In the genomic region with DNA sequence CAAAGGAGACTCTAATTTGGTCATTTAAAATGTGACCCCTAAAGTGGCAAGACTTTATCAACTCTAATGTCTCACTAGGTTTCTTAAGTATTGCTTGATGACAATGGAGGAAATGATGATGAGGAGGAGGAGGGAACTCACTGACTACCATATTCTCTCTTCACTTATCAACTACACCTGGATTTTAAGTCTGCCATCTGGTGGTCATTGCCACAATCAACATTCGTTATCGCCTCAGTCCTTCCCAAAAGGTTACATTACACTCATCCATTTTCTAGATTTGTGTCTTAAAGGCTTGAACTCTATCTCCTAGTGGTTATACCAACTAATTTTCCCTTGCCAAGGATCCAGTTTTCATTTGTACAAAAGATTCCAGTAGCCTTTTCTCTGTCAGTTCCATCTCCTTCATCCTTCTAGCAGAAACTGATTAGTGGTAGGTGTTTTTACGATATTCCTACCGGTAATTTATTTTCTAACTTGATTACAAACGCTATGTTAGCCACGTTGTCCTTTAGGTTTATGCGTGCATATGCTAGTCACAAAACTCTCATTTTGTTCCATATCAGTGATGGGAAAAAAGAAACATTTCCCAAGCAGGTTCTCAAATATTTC, we compare ENCODE assay signal across 8 cellular contexts.
DNase-seq lines count a peak whose midpoint lies in the region; ATAC-seq and TF ChIP-seq lines count a peak whose summit lies in the region.

No MANE protein-coding gene starts in this region.

- intact Hi-C loops in PC-9 (cut with micrococcal nuclease; ENCODE audit: unreplicated experiment), result no loop called here
- intact Hi-C loops in transverse colon (cut with DNase I; ENCODE audit: low total_unique reads), result no loop called here

- WGBS in transverse colon (ENCODE audit: low coverage in 1 of 2), 2 donors, result 58 to 62% methylated on average over 7 of the region's 7 CpGs

- H3K36me3 ChIP-seq in PC-9 (ENCODE audit: low read depth) (no peaks in the 10 kb centered on the region), transverse colon (no peaks in the 10 kb centered on the region)

- TF ChIP-seq POLR2A in transverse colon (IDR thresholded peaks at IDR 0.05), result no peak

- H4K20me1 ChIP-seq in PC-9 (ENCODE audit: insufficient read depth), result no peaks in the 10 kb centered on the region

- in situ Hi-C loops in transverse colon (cut with MboI; ENCODE audit: low pct_ligation_motif_present in 1 of 4, low pct_unique_long_range_greater_than_20kb in 1 of 4, low sequenced_read_pairs in 3 of 4), result loop anchor here in 1 of 4 donors (25.0 kb wide), 1 partner anchor 233 kb away; no protein-coding TSS in a partner anchor

- TF ChIP-seq EP300 in transverse colon (IDR thresholded peaks at IDR 0.05; ENCODE audit: low read depth), result no peak

- H3K27me3 ChIP-seq in PC-9 (ENCODE audit: insufficient read depth, low read depth) (no peaks in the 10 kb centered on the region), transverse colon (no peaks in the 10 kb centered on the region)

- no peaks in the 10 kb centered on the region for H3K9me2 ChIP-seq in PC-9 (ENCODE audit: insufficient read depth)

- BruUV-seq in PC-9 (replicated peaks; lab: Mats Ljungman, UMichigan), result no TSS peak

- POLR2A ChIA-PET in PC-9 (lab: Charles Lee; ENCODE audit: unreplicated experiment), result no interaction called here

- H3K4me1 ChIP-seq in PC-9 (replicated peaks; ENCODE audit: insufficient read depth) (no peaks in the 10 kb centered on the region), transverse colon (no peaks in the 10 kb centered on the region)

- no peak overlapping the region for H2AFZ ChIP-seq in PC-9

- no peak overlapping the region for H3K4me2 ChIP-seq in PC-9

- H3F3A ChIP-seq in PC-9 (ENCODE audit: insufficient read depth, low read depth), result no peaks in the 10 kb centered on the region

- H3K79me2 ChIP-seq in PC-9 (ENCODE audit: low read depth), result no peaks in the 10 kb centered on the region

- TF ChIP-seq CTCF in PC-9 (conservative IDR thresholded peaks at IDR 0.05), result peak; percentile 64
- peak; percentile 56 for TF ChIP-seq CTCF in foreskin fibroblast (IDR thresholded peaks at IDR 0.05; ENCODE audit: low read depth, low read length)
- TF ChIP-seq CTCF in transverse colon (IDR thresholded peaks at IDR 0.05), result peak; percentile 22 to 46 (median 29)

- CTCF ChIA-PET in PC-9 (lab: Charles Lee), result no interaction called here

- H3K9me3 ChIP-seq in PC-9 (ENCODE audit: insufficient read depth, low read depth) (no peaks in the 10 kb centered on the region), transverse colon (no peaks in the 10 kb centered on the region)

- DNase-seq in CMK (ENCODE audit: low read depth) (peak; percentile 4), PC-9 (no peak), foreskin fibroblast (peak; percentile 4 to 45), transverse colon (no peak), NCI-H345 (lab: John Stamatoyannopoulos, UW) (no peak)
- DNase-seq in NK-92 treated with Interleukin-12 subunit alpha and Interleukin-12 subunit beta, amount 100 ng/mL, for 24 hours (lab: John Stamatoyannopoulos, UW), result no peak

- H3K4me3 ChIP-seq in PC-9 (no peak overlapping the region), foreskin fibroblast (ENCODE audit: low read depth in 1 of 2, low read length in 2 of 2) (no peak overlapping the region), transverse colon (no peak overlapping the region)

- ATAC-seq in GM19351 (IDR thresholded peaks at IDR 0.05; ENCODE audit: unreplicated experiment), result peak; percentile 73
- ATAC-seq in GM18520 (IDR thresholded peaks at IDR 0.05; ENCODE audit: unreplicated experiment), result no peak

- H3K27ac ChIP-seq in PC-9 (no peak overlapping the region), transverse colon (no peak overlapping the region)

Comparison
In these comparisons a context has a peak if more than half of its experiments do, and no peak if none do; other contexts are left out.
1. DNase-seq: peak in CMK (single experiment) and foreskin fibroblast (2 of 2); none in PC-9 (0 of 2), transverse colon (single experiment), NCI-H345 (single experiment) and NK-92 treated with Interleukin-12 subunit alpha and Interleukin-12 subunit beta, amount 100 ng/mL, for 24 hours (single experiment).
2. Peak in every context shown above with its lines, with median percentiles within 50 percentile points of each other: CTCF ChIP-seq.